8 cellular contexts compared by ENCODE assay signal in the genomic region with DNA sequence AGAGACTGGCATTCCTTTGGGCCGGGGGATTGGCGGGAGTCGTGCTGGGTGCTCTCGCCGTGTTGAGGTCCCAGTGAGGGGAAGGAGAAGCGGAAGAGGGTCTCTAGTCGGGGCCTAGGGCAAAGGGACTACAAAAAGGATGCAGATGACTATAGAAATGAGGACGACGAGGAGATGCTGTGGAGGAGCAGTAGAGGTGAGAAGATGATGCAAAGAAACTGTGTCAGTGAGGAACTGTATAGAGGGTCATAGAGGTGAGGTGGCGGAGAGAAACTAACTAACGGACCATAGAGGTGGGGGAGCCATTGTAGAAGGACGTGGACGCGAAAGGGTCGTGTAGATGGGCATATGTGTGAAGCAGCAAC. TPM values are rescaled to one million over a fixed set of nuclear protein-coding genes. Genes with fewer than 3 reads are reported as not detected.
DNase-seq lines count a peak whose midpoint lies in the region; ATAC-seq and TF ChIP-seq lines count a peak whose summit lies in the region.

No MANE protein-coding gene starts in this region.

- H3K4me3 ChIP-seq in CD8-positive, alpha-beta T cell (ENCODE audit: low read depth, low read length) = peak overlapping the region; percentile 79
- H3K4me3 ChIP-seq in KMS-11 (IDR thresholded peaks at IDR 0.05; ENCODE audit: insufficient read depth, low read depth, low read length) (peak overlapping the region; percentile 29), duodenal mucosa (ENCODE audit: low read depth in 1 of 2, low read length in 2 of 2) (peak overlapping the region; percentile 92 to 94), neuron (ENCODE audit: low read length) (peak overlapping the region; percentile 86)

- H3K9ac ChIP-seq in KMS-11 (peak overlapping the region; percentile 82), duodenal mucosa (ENCODE audit: low read depth in 1 of 2, low read length in 2 of 2) (peak overlapping the region; percentile 48 to 85)

- peak overlapping the region; percentile 94 for H2AFZ ChIP-seq in KMS-11 (ENCODE audit: low read depth)
- peak overlapping the region; percentile 72 for H2AFZ ChIP-seq in neuron (ENCODE audit: low read depth, low read length)

- no peak for DNase-seq in CD8-positive, alpha-beta T cell
- DNase-seq in 8988T = no peak
- DNase-seq in cerebellar nuclear complex (lab: John Stamatoyannopoulos, UW) = no peak
- DNase-seq in cerebellum (ENCODE audit: low spot score) = no peak

- no peaks in the 10 kb centered on the region for H4K20me1 ChIP-seq in KMS-11 (ENCODE audit: insufficient read depth)

- peak overlapping the region; percentile 99 for H3K4me3 Mint-ChIP-seq in CD8-positive, alpha-beta T cell

- peaks cover 46% of the 10 kb centered on the region for H3K4me1 Mint-ChIP-seq in CD8-positive, alpha-beta T cell (ENCODE audit: low read depth)

- ATAC-seq in CD8-positive, alpha-beta T cell = peak; percentile 15
- ATAC-seq in HG02852 (IDR thresholded peaks at IDR 0.05; ENCODE audit: unreplicated experiment) = no peak

- peak overlapping the region; percentile 93 for H3K4me2 ChIP-seq in KMS-11

- TF ChIP-seq CTCF in CD8-positive, alpha-beta T cell (IDR thresholded peaks at IDR 0.05) = no peak
- no peak for TF ChIP-seq CTCF in KMS-11 (conservative IDR thresholded peaks at IDR 0.05; ENCODE audit: low read depth, low read length)

- peaks cover 36% of the 10 kb centered on the region for H3K79me2 ChIP-seq in KMS-11 (ENCODE audit: insufficient read depth, low read depth)

- intact Hi-C loops in CD8-positive, alpha-beta T cell (cut with DNase I, micrococcal nuclease) = loop anchor here (1.0 to 5.0 kb wide), 9 partner anchors 10 to 450 kb away; partner anchors contain the start of genes SLF2 (in 2 of the 2), BTRC (in 1 of the 2), HIF1AN (in 1 of the 2) and KAZALD1 (in 1 of the 2)

- H3K27me3 Mint-ChIP-seq in CD8-positive, alpha-beta T cell (ENCODE audit: low read depth) = no peaks in the 10 kb centered on the region

- CTCF ChIA-PET in CD8-positive, alpha-beta T cell (lab: Charles Lee) = interaction anchor here (1.2 to 5.9 kb wide), 4 partner anchors 10 to 79 kb away, joined by 3 to 60 read pairs (median 10); partner anchors contain the start of gene LZTS2

- peaks cover 14% of the 10 kb centered on the region for H3K36me3 ChIP-seq in CD8-positive, alpha-beta T cell (ENCODE audit: insufficient read depth, low read length)
- H3K36me3 ChIP-seq in KMS-11 (ENCODE audit: insufficient read depth) (peaks cover 5% of the 10 kb centered on the region; the same call in 1 of the 2 replicates), duodenal mucosa (ENCODE audit: control insufficient read depth in 1 of 2, insufficient read depth in 2 of 2, low read length in 2 of 2) (peaks cover 13 to 33% of the 10 kb centered on the region in 2 donors), neuron (ENCODE audit: insufficient read depth, low read length) (peaks cover 44% of the 10 kb centered on the region)

- H3K36me3 Mint-ChIP-seq in CD8-positive, alpha-beta T cell = peaks cover 60% of the 10 kb centered on the region

- POLR2A ChIA-PET in CD8-positive, alpha-beta T cell (lab: Charles Lee) = interaction anchor here (1.0 to 4.3 kb wide), 2 partner anchors 9 to 43 kb away, joined by 3 to 29 read pairs; partner anchors contain the start of genes PDZD7 and SFXN3

- peak overlapping the region; percentile 51 for H3K27ac ChIP-seq in CD8-positive, alpha-beta T cell (ENCODE audit: low read depth, low read length)
- peak overlapping the region; percentile 49 for H3K27ac ChIP-seq in KMS-11
- no peak overlapping the region for H3K27ac ChIP-seq in duodenal mucosa (ENCODE audit: low read depth, low read length)

- peak overlapping the region; percentile 95 for H3K27ac Mint-ChIP-seq in CD8-positive, alpha-beta T cell

- peaks cover 35% of the 10 kb centered on the region for H3K4me1 ChIP-seq in CD8-positive, alpha-beta T cell (ENCODE audit: insufficient read depth, low read length)
- H3K4me1 ChIP-seq in KMS-11 (ENCODE audit: low read depth, poor library complexity, severe bottlenecking) (peaks cover 26% of the 10 kb centered on the region), duodenal mucosa (ENCODE audit: control insufficient read depth in 1 of 2, insufficient read depth in 2 of 2, low read length in 2 of 2) (peaks cover 28 to 31% of the 10 kb centered on the region in 2 donors), neuron (ENCODE audit: insufficient read depth, low read length) (peaks cover 17% of the 10 kb centered on the region)

- no peaks in the 10 kb centered on the region for H3K27me3 ChIP-seq in CD8-positive, alpha-beta T cell (ENCODE audit: insufficient read depth, low read length)
- H3K27me3 ChIP-seq in KMS-11 (ENCODE audit: insufficient read depth, low read depth) (no peaks in the 10 kb centered on the region), duodenal mucosa (ENCODE audit: control insufficient read depth in 1 of 2, insufficient read depth in 2 of 2, low read length in 2 of 2) (no peaks in the 10 kb centered on the region), neuron (ENCODE audit: insufficient read depth, low read length) (no peaks in the 10 kb centered on the region)

- H3K9me3 ChIP-seq in CD8-positive, alpha-beta T cell (ENCODE audit: low read length) = no peaks in the 10 kb centered on the region
- H3K9me3 ChIP-seq in duodenal mucosa (ENCODE audit: control insufficient read depth in 1 of 2, low read length in 2 of 2) (no peaks in the 10 kb centered on the region), neuron (ENCODE audit: low read length) (no peaks in the 10 kb centered on the region)

- no peaks in the 10 kb centered on the region for H3K9me3 Mint-ChIP-seq in CD8-positive, alpha-beta T cell

RNA-seq across cellular contexts. Expression of gene TWNK, which starts 0.3 kb away (rescaled TPM):
- total RNA-seq in CD8-positive, alpha-beta T cell = 1 to 10 TPM; 4.6 to 4.7 TPM
- 5.6 TPM for total RNA-seq in cerebellum

RNA-seq across cellular contexts. Expression of gene MRPL43, which starts 0.4 kb away (rescaled TPM):
- 10 to 100 TPM; 28.3 to 28.4 TPM for total RNA-seq in CD8-positive, alpha-beta T cell
- total RNA-seq in cerebellum = 38.1 TPM

RNA-seq across cellular contexts. Expression of gene LZTS2, which starts 11.9 kb away (rescaled TPM):
- total RNA-seq in CD8-positive, alpha-beta T cell = 10 to 100 TPM in 1 of 2 experiments, 1 to 10 TPM in 1; 9.2 to 10.5 TPM
- 23.9 TPM for total RNA-seq in cerebellum

RNA-seq across cellular contexts. Expression of gene SEMA4G, which starts 18.4 kb away (rescaled TPM):
- under 1 TPM; 0.35 to 0.61 TPM for total RNA-seq in CD8-positive, alpha-beta T cell
- total RNA-seq in cerebellum = 11.0 TPM

RNA-seq across cellular contexts. Expression of gene PDZD7, which starts 43.3 kb away (rescaled TPM):
- total RNA-seq in CD8-positive, alpha-beta T cell = 1 to 10 TPM in 1 of 2 experiments, under 1 TPM in 1; 0.95 to 1.7 TPM
- 5.9 TPM for total RNA-seq in cerebellum

Comparison
In these comparisons a context has a peak if more than half of its experiments do, and no peak if none do; other contexts are left out.
1. H3K4me3 ChIP-seq: peak in every context shown above with its lines; median percentile 93 in duodenal mucosa; 86 in neuron; 79 in CD8-positive, alpha-beta T cell; 29 in KMS-11.